In the genomic region with DNA sequence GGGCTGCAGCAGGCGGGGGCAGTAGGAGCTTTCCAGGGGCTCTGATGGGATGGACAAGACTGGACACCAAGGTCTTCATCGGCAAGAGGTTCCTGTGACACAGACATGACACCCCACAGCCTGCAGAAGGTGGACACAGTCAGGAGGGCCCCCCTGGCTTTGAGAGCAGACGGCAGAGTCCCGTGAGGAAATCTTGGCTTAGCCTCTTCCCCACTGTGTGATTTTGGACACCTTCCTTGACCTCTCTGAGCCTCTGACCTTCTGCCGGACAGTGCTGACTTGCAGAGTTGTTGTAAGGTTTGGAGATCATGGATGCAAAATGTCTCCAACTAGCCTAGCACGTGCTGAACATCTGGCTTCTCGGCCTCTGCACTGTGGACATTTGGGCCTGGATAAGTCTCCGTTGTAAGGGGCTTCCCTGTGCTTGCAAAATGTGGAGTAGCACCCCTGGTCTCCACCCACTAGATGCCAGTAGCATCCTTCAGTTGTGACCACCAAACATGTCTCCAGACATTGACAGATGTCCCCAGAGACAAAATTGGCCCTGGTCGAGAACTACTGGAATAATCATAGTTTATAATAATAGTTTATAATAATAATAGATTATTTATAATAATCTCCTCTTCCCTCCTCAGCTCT, we compare ENCODE assay signal across 14 cellular contexts. TPM values are rescaled to one million over a fixed set of nuclear protein-coding genes. Genes with fewer than 3 reads are reported as not detected.
A peak's percentile ranks its signal among the peaks of the same experiment; 100 is the strongest.
DNase-seq lines count a peak whose midpoint lies in the region; ATAC-seq and TF ChIP-seq lines count a peak whose summit lies in the region.
"Had no signal": no experiment of that assay in that cellular context is flagged by ENCODE, and none has a peak within 500 bp of the region (broad histone marks: within the 10 kb centered on the region; RNA-seq: fewer than 3 reads in every experiment).

No MANE protein-coding gene starts in this region.

- no peak overlapping the region for H3K27ac Mint-ChIP-seq in H9
- H3K27ac Mint-ChIP-seq in chondrocyte (ENCODE audit: unreplicated experiment): no peak overlapping the region
- H3K27ac Mint-ChIP-seq: activated T-cell treated with anti-CD3 and anti-CD28 coated beads, Interleukin-2, amount 50 U/mL, for 72 hours; CD4-positive, CD25-positive, alpha-beta regulatory T cell had no signal

- H3K4me3 ChIP-seq in AG09309 (ENCODE audit: control insufficient read depth, low read depth, low read length): no peak overlapping the region

- no peak overlapping the region for H3K4ac ChIP-seq in H9 (ENCODE audit: low read depth, low read length)

- H3K14ac ChIP-seq in H9 (ENCODE audit: insufficient read depth, low read length): no peak overlapping the region

- H3K79me2 ChIP-seq in H9 (ENCODE audit: insufficient read depth, low read length): no peaks in the 10 kb centered on the region

- no peaks in the 10 kb centered on the region for H3K4me1 ChIP-seq in H9 (ENCODE audit: insufficient read depth, low read length)

- H3T11ph ChIP-seq in H9 (ENCODE audit: low read length): no peak overlapping the region

- H2AFZ ChIP-seq in H9 (ENCODE audit: low read length): no peak overlapping the region

- H3K79me1 ChIP-seq in H9 (ENCODE audit: insufficient read depth, low read depth, low read length, poor library complexity, severe bottlenecking): no peaks in the 10 kb centered on the region

- no peaks in the 10 kb centered on the region for H3K9me3 ChIP-seq in H9 (ENCODE audit: control insufficient read depth, low read depth, low read length)

- no peaks in the 10 kb centered on the region for H3K23me2 ChIP-seq in H9 (ENCODE audit: insufficient read length, low read depth, low read length, poor library complexity, severe bottlenecking)

- no CpG with 5 or more reads among the region's 9 CpGs for WGBS in H9 (ENCODE audit: extremely low coverage, insufficient read length, low lambda C conversion rate)

- H3K27me3 ChIP-seq in H9 (ENCODE audit: insufficient read depth, low read length): no peaks in the 10 kb centered on the region

- H3K4me3 Mint-ChIP-seq in H9 (no peak overlapping the region), chondrocyte (ENCODE audit: unreplicated experiment) (no peak overlapping the region)
- H3K4me3 Mint-ChIP-seq: activated T-cell treated with anti-CD3 and anti-CD28 coated beads, Interleukin-2, amount 50 U/mL, for 72 hours; CD4-positive, CD25-positive, alpha-beta regulatory T cell had no signal

- H3K18ac ChIP-seq in H9 (ENCODE audit: insufficient read length, low read depth, low read length): no peak overlapping the region

- no peak overlapping the region for H2AK5ac ChIP-seq in H9 (ENCODE audit: insufficient read length, low read length)

- no peak overlapping the region for H3K9ac ChIP-seq in H9 (ENCODE audit: extremely low read depth, insufficient read length, low read length)

- TF ChIP-seq CTCF in AG09309 (IDR thresholded peaks at IDR 0.05; ENCODE audit: control insufficient read depth, insufficient read depth, low read depth, low read length, missing control alignments) (peak; percentile 25), H9 (conservative IDR thresholded peaks at IDR 0.05) (peak; percentile 43; the same call in 2 of the 3 replicates), chondrocyte (IDR thresholded peaks at IDR 0.05) (peak; percentile 33)

- H2BK12ac ChIP-seq in H9 (ENCODE audit: insufficient read length, low read depth, low read length): no peak overlapping the region

- no peak overlapping the region for H4K5ac ChIP-seq in H9 (ENCODE audit: insufficient read length, low read depth, low read length)

- no peak overlapping the region for H2BK120ac ChIP-seq in H9 (ENCODE audit: low read depth, low read length, poor library complexity, severe bottlenecking)

- H3K23ac ChIP-seq in H9 (ENCODE audit: insufficient read length, low read depth, low read length): no peak overlapping the region

- DNase-seq in AG09309 (ENCODE audit: low read depth) (no peak), H9 (no peak), chondrocyte (ENCODE audit: low spot score) (no peak), medulla oblongata (ENCODE audit: extremely low spot score) (peak; percentile 33)
- DNase-seq in activated naive CD4-positive, alpha-beta T cell (lab: John Stamatoyannopoulos, UW): no peak
- DNase-seq in activated naive CD4-positive, alpha-beta T cell treated with anti-CD3 and anti-CD28 coated beads, Interleukin-2, amount 50 U/mL, for 16 hours: no peak
- DNase-seq: activated CD4-positive, alpha-beta T cell treated with anti-CD3 and anti-CD28 coated beads for 4 hours; activated T-cell treated with anti-CD3 and anti-CD28 coated beads, Interleukin-2, amount 50 U/mL, for 72 hours; CD4-positive, CD25-positive, alpha-beta regulatory T cell; NCI-H2029; retina; stimulated activated naive CD4-positive, alpha-beta T cell treated with Interleukin-2 at 50 U/mL for 16 hours had no signal

- H2BK20ac ChIP-seq in H9 (ENCODE audit: low read depth, low read length, poor library complexity, severe bottlenecking): no peak overlapping the region

- no peak overlapping the region for H3K56ac ChIP-seq in H9 (ENCODE audit: insufficient read length, low read depth, low read length)

- H3K4me1 Mint-ChIP-seq in H9: peaks cover 32% of the 10 kb centered on the region in 2 experiments
- H3K4me1 Mint-ChIP-seq in chondrocyte (ENCODE audit: low read depth): no peaks in the 10 kb centered on the region
- H3K4me1 Mint-ChIP-seq: CD4-positive, CD25-positive, alpha-beta regulatory T cell had no signal

- no peak overlapping the region for H3K4me2 ChIP-seq in H9 (ENCODE audit: insufficient read depth, insufficient read length, low read length)

- no peak overlapping the region for H3K27ac ChIP-seq in H9 (ENCODE audit: insufficient read length, low read depth, low read length)

- no peak overlapping the region for H4K91ac ChIP-seq in H9 (ENCODE audit: insufficient read length, low read depth, low read length)

- H2BK5ac ChIP-seq in H9 (ENCODE audit: insufficient read length, low read length): no peak overlapping the region

- H3K9me3 Mint-ChIP-seq in H9: no peaks in the 10 kb centered on the region
- H3K9me3 Mint-ChIP-seq in chondrocyte (ENCODE audit: low read depth): no peaks in the 10 kb centered on the region
- H3K9me3 Mint-ChIP-seq: activated T-cell treated with anti-CD3 and anti-CD28 coated beads, Interleukin-2, amount 50 U/mL, for 72 hours; CD4-positive, CD25-positive, alpha-beta regulatory T cell had no signal

- H3K27me3 Mint-ChIP-seq in H9 (ENCODE audit: low read depth): peaks cover 18% of the 10 kb centered on the region
- H3K27me3 Mint-ChIP-seq in chondrocyte (ENCODE audit: low read depth): peaks cover 19% of the 10 kb centered on the region
- H3K27me3 Mint-ChIP-seq: CD4-positive, CD25-positive, alpha-beta regulatory T cell had no signal

- ATAC-seq in HG03354 (IDR thresholded peaks at IDR 0.05; ENCODE audit: poor library complexity, severe bottlenecking, unreplicated experiment) (no peak), HG02884 (IDR thresholded peaks at IDR 0.05; ENCODE audit: unreplicated experiment) (no peak)

- H3K36me3 Mint-ChIP-seq in H9 (ENCODE audit: insufficient read depth in 1 of 3, low read depth in 3 of 3) (peaks cover 4 to 9% (median 8%) of the 10 kb centered on the region in 3 experiments; a peak in 4 of 7 replicates), chondrocyte (ENCODE audit: low read depth) (no peaks in the 10 kb centered on the region)

- H4K20me1 ChIP-seq in H9 (ENCODE audit: control insufficient read depth, insufficient read depth, insufficient read length): no peaks in the 10 kb centered on the region

- no peak overlapping the region for H4K8ac ChIP-seq in H9 (replicated peaks; ENCODE audit: insufficient read length, low read depth, low read length)

- H2BK15ac ChIP-seq in H9 (ENCODE audit: low read depth, low read length): no peak overlapping the region

RNA-seq across cellular contexts. Expression of a gene that starts 54.6 kb away (rescaled TPM):
- total RNA-seq in H9 (2021) (274 and 293 TPM in 2 replicates), chondrocyte (13.3 to 49.6 TPM (median 14.4 TPM) in 3 replicates)
